10 cellular contexts compared by ENCODE assay signal in the genomic region with DNA sequence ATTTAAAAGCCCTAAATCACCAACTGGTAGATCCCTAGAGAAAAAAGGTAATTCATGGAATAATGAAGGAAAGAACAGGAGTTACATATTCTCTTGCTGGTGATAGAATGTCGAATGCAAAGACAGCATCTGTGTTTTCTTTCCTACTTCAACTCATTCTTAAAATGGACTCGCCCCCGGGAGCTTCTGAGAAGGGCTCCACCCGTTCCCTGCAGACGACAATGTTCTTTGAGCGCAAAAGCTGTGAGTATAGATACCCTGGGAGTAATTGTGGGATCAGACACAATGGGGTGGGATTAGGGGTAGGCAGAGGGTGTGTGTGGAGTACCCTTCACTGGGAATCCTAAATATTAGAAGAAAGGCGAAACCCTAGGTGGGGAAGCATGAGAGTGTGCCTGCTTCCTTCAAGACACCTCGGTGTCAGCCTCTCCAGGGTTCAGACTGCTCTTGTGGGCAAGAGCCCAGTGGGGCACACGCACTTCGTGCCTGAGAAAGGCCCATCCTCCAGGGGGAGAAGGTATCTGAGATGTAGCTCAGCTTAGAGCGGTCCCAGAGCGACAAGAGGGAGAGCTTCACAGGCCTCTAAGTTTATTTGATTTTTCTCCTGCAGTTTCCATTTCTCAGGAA.
DNase-seq lines count a peak whose midpoint lies in the region; ATAC-seq and TF ChIP-seq lines count a peak whose summit lies in the region.
"Had no signal": no experiment of that assay in that cellular context is flagged by ENCODE, and none has a peak within 500 bp of the region (broad histone marks: within the 10 kb centered on the region; RNA-seq: fewer than 3 reads in every experiment).

No MANE protein-coding gene starts in this region.

- no peak overlapping the region for H3K27ac Mint-ChIP-seq in activated naive CD4-positive, alpha-beta T cell treated with anti-CD3 and anti-CD28 coated beads for 36 hours
- no peak overlapping the region for H3K27ac Mint-ChIP-seq in activated CD8-positive, alpha-beta memory T cell treated with anti-CD3 and anti-CD28 coated beads, Interleukin-2, amount 10 ng/mL, durations not matched to agents 7 days and 5 days
- H3K27ac Mint-ChIP-seq in glutamatergic neuron (ENCODE audit: unreplicated experiment) = peak overlapping the region; percentile 25
- H3K27ac Mint-ChIP-seq in stimulated activated naive B cell treated with anti-CD40 and anti-IgM and Interleukin-4, amounts not matched to agents 10 μg/mL and 1 μg/mL and 100 μg/mL, for 72 hours = no peak overlapping the region

- peaks cover 0 to 4% (median 0%) of the 10 kb centered on the region in 4 donors for H3K9me3 ChIP-seq in stomach
- H3K9me3 ChIP-seq: colonic mucosa had no signal

- peaks cover 11 to 31% (median 22%) of the 10 kb centered on the region in 4 donors for H3K4me1 ChIP-seq in stomach
- H3K4me1 ChIP-seq: colonic mucosa had no signal

- H3K27ac ChIP-seq in stomach = no peak overlapping the region
- H3K27ac ChIP-seq: colonic mucosa had no signal

- TF ChIP-seq POLR2A in stomach (IDR thresholded peaks at IDR 0.05) = no peak

- H3K27me3 ChIP-seq in stomach = peaks cover 31 to 63% (median 50%) of the 10 kb centered on the region in 3 donors

- intact Hi-C loops in activated naive CD4-positive, alpha-beta T cell treated with anti-CD3 and anti-CD28 coated beads for 36 hours (cut with micrococcal nuclease) = no loop called here
- intact Hi-C loops in stomach (cut with DNase I; ENCODE audit: low total_unique reads) = no loop called here

- no peak for ATAC-seq in activated CD8-positive, alpha-beta memory T cell treated with anti-CD3 and anti-CD28 coated beads, Interleukin-2, amount 10 ng/mL, durations not matched to agents 7 days and 5 days
- no peak for ATAC-seq in stimulated activated naive B cell treated with anti-CD40 and anti-IgM and Interleukin-4, amounts not matched to agents 10 μg/mL and 1 μg/mL and 100 μg/mL, for 72 hours (replicated peaks)
- no peak for ATAC-seq in HG02678 (IDR thresholded peaks at IDR 0.05; ENCODE audit: unreplicated experiment)
- ATAC-seq in GM21360 (IDR thresholded peaks at IDR 0.05; ENCODE audit: unreplicated experiment) = no peak

- no peaks in the 10 kb centered on the region for H3K9me3 Mint-ChIP-seq in activated naive CD4-positive, alpha-beta T cell treated with anti-CD3 and anti-CD28 coated beads for 36 hours
- no peaks in the 10 kb centered on the region for H3K9me3 Mint-ChIP-seq in activated CD8-positive, alpha-beta memory T cell treated with anti-CD3 and anti-CD28 coated beads, Interleukin-2, amount 10 ng/mL, durations not matched to agents 7 days and 5 days (ENCODE audit: low read depth)
- peaks cover 35% of the 10 kb centered on the region for H3K9me3 Mint-ChIP-seq in glutamatergic neuron (ENCODE audit: unreplicated experiment)
- H3K9me3 Mint-ChIP-seq in stimulated activated naive B cell treated with anti-CD40 and anti-IgM and Interleukin-4, amounts not matched to agents 10 μg/mL and 1 μg/mL and 100 μg/mL, for 72 hours = no peaks in the 10 kb centered on the region

- 39 to 64% (median 53%) methylated on average over 12 of the region's 12 CpGs for WGBS in stomach, 5 donors

- peak overlapping the region; percentile 76 for H3K4me3 Mint-ChIP-seq in activated naive CD4-positive, alpha-beta T cell treated with anti-CD3 and anti-CD28 coated beads for 36 hours
- H3K4me3 Mint-ChIP-seq in activated CD8-positive, alpha-beta memory T cell treated with anti-CD3 and anti-CD28 coated beads, Interleukin-2, amount 10 ng/mL, durations not matched to agents 7 days and 5 days = peak overlapping the region; percentile 69
- peak overlapping the region; percentile 89 for H3K4me3 Mint-ChIP-seq in glutamatergic neuron (ENCODE audit: unreplicated experiment)
- peak overlapping the region; percentile 36 to 42 for H3K4me3 Mint-ChIP-seq in stimulated activated naive B cell treated with anti-CD40 and anti-IgM and Interleukin-4, amounts not matched to agents 10 μg/mL and 1 μg/mL and 100 μg/mL, for 72 hours

- TF ChIP-seq EP300 in stomach (IDR thresholded peaks at IDR 0.05) = no peak

- DNase-seq in activated naive CD4-positive, alpha-beta T cell treated with anti-CD3 and anti-CD28 coated beads for 36 hours = no peak
- no peak for DNase-seq in activated naive CD4-positive, alpha-beta T cell treated with anti-CD3 and anti-CD28 coated beads, Interleukin-2, amount 50 U/mL, for 16 hours
- DNase-seq in activated CD8-positive, alpha-beta memory T cell treated with anti-CD3 and anti-CD28 coated beads, Interleukin-2, amount 10 ng/mL, durations not matched to agents 7 days and 5 days = no peak
- no peak for DNase-seq in glutamatergic neuron
- DNase-seq in stimulated activated naive B cell treated with anti-CD40 and anti-IgM and Interleukin-4, amounts not matched to agents 10 μg/mL and 1 μg/mL and 100 μg/mL, for 72 hours = no peak
- no peak for DNase-seq in stomach
- DNase-seq: colonic mucosa, NCI-H774 had no signal

- no peaks in the 10 kb centered on the region for H3K36me3 Mint-ChIP-seq in activated naive CD4-positive, alpha-beta T cell treated with anti-CD3 and anti-CD28 coated beads for 36 hours (ENCODE audit: low read depth)
- H3K36me3 Mint-ChIP-seq in activated CD8-positive, alpha-beta memory T cell treated with anti-CD3 and anti-CD28 coated beads, Interleukin-2, amount 10 ng/mL, durations not matched to agents 7 days and 5 days = no peaks in the 10 kb centered on the region
- H3K36me3 Mint-ChIP-seq in glutamatergic neuron (ENCODE audit: unreplicated experiment) = peaks cover 26% of the 10 kb centered on the region
- peaks cover 0 to 2% of the 10 kb centered on the region in 2 donors for H3K36me3 Mint-ChIP-seq in stimulated activated naive B cell treated with anti-CD40 and anti-IgM and Interleukin-4, amounts not matched to agents 10 μg/mL and 1 μg/mL and 100 μg/mL, for 72 hours

- H3K27me3 Mint-ChIP-seq in activated naive CD4-positive, alpha-beta T cell treated with anti-CD3 and anti-CD28 coated beads for 36 hours (ENCODE audit: low read depth) = peaks cover 41% of the 10 kb centered on the region
- peaks cover 64% of the 10 kb centered on the region for H3K27me3 Mint-ChIP-seq in activated CD8-positive, alpha-beta memory T cell treated with anti-CD3 and anti-CD28 coated beads, Interleukin-2, amount 10 ng/mL, durations not matched to agents 7 days and 5 days
- peaks cover 16% of the 10 kb centered on the region for H3K27me3 Mint-ChIP-seq in glutamatergic neuron (ENCODE audit: unreplicated experiment)
- H3K27me3 Mint-ChIP-seq in stimulated activated naive B cell treated with anti-CD40 and anti-IgM and Interleukin-4, amounts not matched to agents 10 μg/mL and 1 μg/mL and 100 μg/mL, for 72 hours = peaks cover 48 to 49% of the 10 kb centered on the region in 2 donors

- CTCF ChIA-PET in activated naive CD4-positive, alpha-beta T cell treated with anti-CD3 and anti-CD28 coated beads for 36 hours (lab: Charles Lee) = interaction anchor here (1.2 kb wide), 1 partner anchor 16 kb away, joined by 3 read pairs; no protein-coding TSS in a partner anchor
- CTCF ChIA-PET in activated CD8-positive, alpha-beta memory T cell treated with anti-CD3 and anti-CD28 coated beads, Interleukin-2, amount 10 ng/mL, durations not matched to agents 7 days and 5 days (lab: Charles Lee) = interaction anchor here (0.7 to 0.9 kb wide), 2 partner anchors 9 to 21 kb away, joined by 3 read pairs; no protein-coding TSS in a partner anchor

- H3K4me3 ChIP-seq in stomach = no peak overlapping the region
- H3K4me3 ChIP-seq: colonic mucosa had no signal

- H3K36me3 ChIP-seq in stomach = no peaks in the 10 kb centered on the region
- H3K36me3 ChIP-seq: colonic mucosa had no signal

- H3K4me1 Mint-ChIP-seq in activated naive CD4-positive, alpha-beta T cell treated with anti-CD3 and anti-CD28 coated beads for 36 hours (ENCODE audit: low read depth) = peaks cover 27% of the 10 kb centered on the region
- peaks cover 25% of the 10 kb centered on the region for H3K4me1 Mint-ChIP-seq in activated CD8-positive, alpha-beta memory T cell treated with anti-CD3 and anti-CD28 coated beads, Interleukin-2, amount 10 ng/mL, durations not matched to agents 7 days and 5 days
- peaks cover 14% of the 10 kb centered on the region for H3K4me1 Mint-ChIP-seq in glutamatergic neuron (ENCODE audit: low read depth, unreplicated experiment)
- H3K4me1 Mint-ChIP-seq in stimulated activated naive B cell treated with anti-CD40 and anti-IgM and Interleukin-4, amounts not matched to agents 10 μg/mL and 1 μg/mL and 100 μg/mL, for 72 hours = peaks cover 25 to 35% of the 10 kb centered on the region in 2 donors

- TF ChIP-seq CTCF in glutamatergic neuron (IDR thresholded peaks at IDR 0.05; ENCODE audit: partially characterized antibody, unreplicated experiment) (no peak), stomach (IDR thresholded peaks at IDR 0.05) (no peak)

Comparison
In these comparisons a context has a peak if more than half of its experiments do, and no peak if none do; other contexts are left out.
1. H3K4me3 Mint-ChIP-seq: peak in every context shown above with its lines; median percentile 89 in glutamatergic neuron; 76 in activated naive CD4-positive, alpha-beta T cell treated with anti-CD3 and anti-CD28 coated beads for 36 hours; 69 in activated CD8-positive, alpha-beta memory T cell treated with anti-CD3 and anti-CD28 coated beads, Interleukin-2, amount 10 ng/mL, durations not matched to agents 7 days and 5 days; 39 in stimulated activated naive B cell treated with anti-CD40 and anti-IgM and Interleukin-4, amounts not matched to agents 10 μg/mL and 1 μg/mL and 100 μg/mL, for 72 hours.